In the genomic region with DNA sequence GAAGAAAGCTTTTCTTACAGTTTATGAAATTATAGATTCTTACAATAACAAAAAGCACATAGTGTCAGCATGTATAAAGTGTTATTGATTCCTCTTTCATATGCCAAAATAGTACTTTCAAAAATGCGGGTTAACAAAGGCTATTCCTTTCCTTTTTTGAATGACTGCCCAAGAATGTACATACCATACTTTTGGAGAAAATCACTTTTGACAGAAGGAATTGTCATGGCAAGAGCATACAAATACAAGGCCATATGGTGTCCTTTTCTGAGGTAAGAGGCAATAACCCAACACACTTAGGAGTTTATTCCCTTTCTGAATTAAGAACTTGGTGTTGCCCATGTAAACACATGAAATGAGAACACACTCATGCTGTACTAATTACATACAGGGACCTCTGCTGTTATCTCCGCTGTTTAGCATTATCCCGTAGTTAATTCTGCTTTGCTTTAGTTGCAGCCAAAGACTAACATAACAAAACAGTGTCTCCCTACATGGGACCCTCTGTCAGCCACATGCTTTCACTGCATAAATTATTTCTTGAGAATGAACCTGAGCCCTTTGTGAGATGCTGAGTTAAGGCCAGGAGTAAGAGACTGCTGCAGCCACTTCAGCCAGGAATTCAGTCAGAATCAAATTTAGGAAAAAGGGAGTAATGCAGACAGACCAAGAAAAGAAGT, we compare ENCODE assay signal across 1 cellular context.
TF ChIP-seq lines count a peak whose summit lies in the region.

No MANE protein-coding gene starts in this region.

TF ChIP-seq in IMR-90, 13 proteins besides CTCF, POLR2A, EP300 and RAD21 (continued from another document):
- TF ChIP-seq, protein P1, sequence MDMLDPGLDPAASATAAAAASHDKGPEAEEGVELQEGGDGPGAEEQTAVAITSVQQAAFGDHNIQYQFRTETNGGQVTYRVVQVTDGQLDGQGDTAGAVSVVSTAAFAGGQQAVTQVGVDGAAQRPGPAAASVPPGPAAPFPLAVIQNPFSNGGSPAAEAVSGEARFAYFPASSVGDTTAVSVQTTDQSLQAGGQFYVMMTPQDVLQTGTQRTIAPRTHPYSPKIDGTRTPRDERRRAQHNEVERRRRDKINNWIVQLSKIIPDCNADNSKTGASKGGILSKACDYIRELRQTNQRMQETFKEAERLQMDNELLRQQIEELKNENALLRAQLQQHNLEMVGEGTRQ (IDR thresholded peaks at IDR 0.05; ENCODE audit: low read depth, low read length): no peak
- TF ChIP-seq NFE2L2 (IDR thresholded peaks at IDR 0.05; ENCODE audit: low read depth, low read length) (no peak), FOS (IDR thresholded peaks at IDR 0.05; ENCODE audit: low read depth, low read length) (no peak), MAZ (IDR thresholded peaks at IDR 0.05; ENCODE audit: borderline replicate concordance, low read depth, low read length) (no peak), SMC3 (IDR thresholded peaks at IDR 0.05; ENCODE audit: low read depth, low read length) (no peak), RFX5 (IDR thresholded peaks at IDR 0.05; ENCODE audit: low read depth, low read length) (no peak)
- TF ChIP-seq, protein P2, sequence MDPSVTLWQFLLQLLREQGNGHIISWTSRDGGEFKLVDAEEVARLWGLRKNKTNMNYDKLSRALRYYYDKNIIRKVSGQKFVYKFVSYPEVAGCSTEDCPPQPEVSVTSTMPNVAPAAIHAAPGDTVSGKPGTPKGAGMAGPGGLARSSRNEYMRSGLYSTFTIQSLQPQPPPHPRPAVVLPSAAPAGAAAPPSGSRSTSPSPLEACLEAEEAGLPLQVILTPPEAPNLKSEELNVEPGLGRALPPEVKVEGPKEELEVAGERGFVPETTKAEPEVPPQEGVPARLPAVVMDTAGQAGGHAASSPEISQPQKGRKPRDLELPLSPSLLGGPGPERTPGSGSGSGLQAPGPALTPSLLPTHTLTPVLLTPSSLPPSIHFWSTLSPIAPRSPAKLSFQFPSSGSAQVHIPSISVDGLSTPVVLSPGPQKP (IDR thresholded peaks at IDR 0.05; ENCODE audit: borderline replicate concordance, low read depth, low read length): no peak
TF ChIP-seq in IMR-90: peak in this region for 0.
